Comparison of ENCODE assay signal across 28 cellular contexts in the genomic region with DNA sequence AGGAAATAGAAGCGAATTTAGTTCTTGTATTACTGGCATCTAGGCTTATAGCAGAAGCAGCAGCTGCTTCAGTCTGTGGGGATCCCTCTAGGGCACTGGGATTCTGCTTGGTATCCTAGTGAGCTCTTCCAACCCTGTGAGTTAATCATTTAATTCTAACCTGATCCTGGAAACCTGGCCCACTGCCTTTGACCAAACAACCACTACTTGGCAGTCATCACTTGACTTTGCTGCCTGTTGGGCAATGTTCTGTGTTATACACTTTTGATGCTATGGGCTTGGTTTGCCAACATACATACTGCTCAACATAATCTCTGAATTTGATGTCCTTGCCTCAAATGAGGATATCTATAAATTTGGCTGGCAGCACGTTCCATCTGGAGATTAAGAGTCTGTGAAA.
"Had no signal": no experiment of that assay in that cellular context is flagged by ENCODE, and none has a peak within 500 bp of the region (broad histone marks: within the 10 kb centered on the region; RNA-seq: fewer than 3 reads in every experiment).

No MANE protein-coding gene starts in this region.

- H3K27me3 ChIP-seq: colonic mucosa, gastroesophageal sphincter, ovary, right atrium auricular region, spleen, tibial nerve had no signal

- H3K4me3 ChIP-seq: colonic mucosa, gastroesophageal sphincter, ovary, right atrium auricular region, spleen, tibial nerve had no signal

- H3K27ac Mint-ChIP-seq: activated naive CD4-positive, alpha-beta T cell treated with anti-CD3 and anti-CD28 coated beads, Interleukin-2, amount 10 ng/mL, durations not matched to agents 7 days and 5 days; activated naive CD8-positive, alpha-beta T cell treated with anti-CD3 and anti-CD28 coated beads, Interleukin-2, amount 10 ng/mL, durations not matched to agents 7 days and 5 days; activated T-helper 1 cell treated with anti-CD3 and anti-CD28 coated beads, Interleukin-12 subunit alpha, Interleukin-12 subunit beta, Interleukin-2, Interleukin-4 antibody, amounts not matched to agents 30 ng/mL and 10 ng/mL and 1 ng/mL, durations not matched to agents 14 hours and 24 hours and 36 hours; immature natural killer cell; mesothelial cell of epicardium; naive B cell; T-cell had no signal

- H3K4me3 Mint-ChIP-seq: activated naive CD4-positive, alpha-beta T cell treated with anti-CD3 and anti-CD28 coated beads, Interleukin-2, amount 10 ng/mL, durations not matched to agents 7 days and 5 days; activated naive CD8-positive, alpha-beta T cell treated with anti-CD3 and anti-CD28 coated beads, Interleukin-2, amount 10 ng/mL, durations not matched to agents 7 days and 5 days; activated T-helper 1 cell treated with anti-CD3 and anti-CD28 coated beads, Interleukin-12 subunit alpha, Interleukin-12 subunit beta, Interleukin-2, Interleukin-4 antibody, amounts not matched to agents 30 ng/mL and 10 ng/mL and 1 ng/mL, durations not matched to agents 14 hours and 24 hours and 36 hours; immature natural killer cell; mesothelial cell of epicardium; naive B cell; T-cell had no signal

- H3K36me3 ChIP-seq: colonic mucosa, gastroesophageal sphincter, ovary, right atrium auricular region, spleen, tibial nerve had no signal

- ATAC-seq: activated CD4-positive, CD25-positive, alpha-beta regulatory T cell treated with anti-CD3 and anti-CD28 coated beads, Interleukin-2, amount 50 U/mL, for 24 hours; gastroesophageal sphincter; left colon; T-cell had no signal

- H3K27me3 Mint-ChIP-seq: activated naive CD4-positive, alpha-beta T cell treated with anti-CD3 and anti-CD28 coated beads, Interleukin-2, amount 10 ng/mL, durations not matched to agents 7 days and 5 days; activated naive CD8-positive, alpha-beta T cell treated with anti-CD3 and anti-CD28 coated beads, Interleukin-2, amount 10 ng/mL, durations not matched to agents 7 days and 5 days; naive B cell; T-cell had no signal

- DNase-seq: activated CD4-positive, alpha-beta T cell treated with anti-CD3 and anti-CD28 coated beads for 48 hours; activated CD4-positive, alpha-beta T cell treated with anti-CD3 and anti-CD28 coated beads, Interleukin-2, amount 50 U/mL, for 48 hours; activated CD8-positive, alpha-beta memory T cell treated with anti-CD3 and anti-CD28 coated beads for 24 hours; activated effector memory CD4-positive, alpha-beta T cell treated with anti-CD3 and anti-CD28 coated beads, Interleukin-2, amount 50 U/mL, for 16 hours; activated naive CD4-positive, alpha-beta T cell treated with anti-CD3 and anti-CD28 coated beads, Interleukin-2, amount 10 ng/mL, durations not matched to agents 7 days and 5 days; activated naive CD8-positive, alpha-beta T cell treated with anti-CD3 and anti-CD28 coated beads, Interleukin-2, amount 10 ng/mL, durations not matched to agents 7 days and 5 days; activated T-cell treated with anti-CD3 and anti-CD28 coated beads, Interleukin-2, amount 50 U/mL, for 1 hour; central memory CD4-positive, alpha-beta T cell; colonic mucosa; effector CD8-positive, alpha-beta T cell; head of caudate nucleus; hypothalamus; immature natural killer cell; kidney; left colon; naive B cell; ovary; spleen; stimulated activated CD4-positive, alpha-beta T cell treated with anti-CD3 and anti-CD28 coated beads, Interleukin-2, amount 100 ng/mL, for 48 hours; stimulated activated naive CD4-positive, alpha-beta T cell treated with Interleukin-2 at 50 U/mL for 16 hours; T-cell had no signal

- H3K4me1 Mint-ChIP-seq: activated naive CD4-positive, alpha-beta T cell treated with anti-CD3 and anti-CD28 coated beads, Interleukin-2, amount 10 ng/mL, durations not matched to agents 7 days and 5 days; activated naive CD8-positive, alpha-beta T cell treated with anti-CD3 and anti-CD28 coated beads, Interleukin-2, amount 10 ng/mL, durations not matched to agents 7 days and 5 days; immature natural killer cell; mesothelial cell of epicardium; naive B cell; T-cell had no signal

- H3K9me3 ChIP-seq: colonic mucosa, gastroesophageal sphincter, ovary, right atrium auricular region, tibial nerve had no signal

- H3K4me1 ChIP-seq: colonic mucosa, gastroesophageal sphincter, right atrium auricular region, spleen, tibial nerve had no signal

- H3K36me3 Mint-ChIP-seq: activated naive CD4-positive, alpha-beta T cell treated with anti-CD3 and anti-CD28 coated beads, Interleukin-2, amount 10 ng/mL, durations not matched to agents 7 days and 5 days; activated naive CD8-positive, alpha-beta T cell treated with anti-CD3 and anti-CD28 coated beads, Interleukin-2, amount 10 ng/mL, durations not matched to agents 7 days and 5 days; immature natural killer cell; mesothelial cell of epicardium; naive B cell; T-cell had no signal

- H3K27ac ChIP-seq: colonic mucosa, epithelial cell of prostate, gastroesophageal sphincter, ovary, right atrium auricular region, spleen, tibial nerve had no signal
